2 cellular contexts compared by ENCODE assay signal in genomic region chr10:132589681-132590080, GRCh38.
TF ChIP-seq lines count a peak whose summit lies in the region.

No MANE protein-coding gene starts in this region.

TF ChIP-seq in IMR-90, 13 proteins besides CTCF, POLR2A, EP300 and RAD21 (continued from another document):
- TF ChIP-seq USF2 (IDR thresholded peaks at IDR 0.05; ENCODE audit: low read depth, low read length) (no peak), CHD1 (IDR thresholded peaks at IDR 0.05; ENCODE audit: low read depth, low read length) (no peak), MXI1 (IDR thresholded peaks at IDR 0.05; ENCODE audit: borderline replicate concordance, low read depth, low read length) (no peak), RFX5 (IDR thresholded peaks at IDR 0.05; ENCODE audit: low read depth, low read length) (no peak), RCOR1 (IDR thresholded peaks at IDR 0.05; ENCODE audit: insufficient replicate concordance, low read length) (no peak)

TF ChIP-seq in liver, 16 proteins besides CTCF, POLR2A, EP300 and RAD21 (continued from another document):
- TF ChIP-seq REST (IDR thresholded peaks at IDR 0.05) (no peak), ZBTB33 (IDR thresholded peaks at IDR 0.05) (no peak), TAF1 (conservative IDR thresholded peaks at IDR 0.05) (no peak), EGR1 (IDR thresholded peaks at IDR 0.05; ENCODE audit: low read depth in 2 of 2) (no peak), JUND (IDR thresholded peaks at IDR 0.05) (no peak), NR2F2 (IDR thresholded peaks at IDR 0.05) (no peak), FOXA1 (IDR thresholded peaks at IDR 0.05) (no peak), GABPA (IDR thresholded peaks at IDR 0.05 in 1 of 2, conservative IDR thresholded peaks at IDR 0.05 in 1 of 2) (no peak), HNF4A (conservative IDR thresholded peaks at IDR 0.05) (no peak), ATF3 (IDR thresholded peaks at IDR 0.05) (no peak)
